Comparison of ENCODE assay signal across 15 cellular contexts in genomic region chr3:129614927-129615363, GRCh38. TPM values are rescaled to one million over a fixed set of nuclear protein-coding genes. Genes with fewer than 3 reads are reported as not detected.
DNase-seq lines count a peak whose midpoint lies in the region; ATAC-seq, FAIRE-seq and TF ChIP-seq lines count a peak whose summit lies in the region.
"Had no signal": no experiment of that assay in that cellular context is flagged by ENCODE, and none has a peak within 500 bp of the region (broad histone marks: within the 10 kb centered on the region; RNA-seq: fewer than 3 reads in every experiment).

No MANE protein-coding gene starts in this region.

- in situ Hi-C loops in IMR-90 (cut with MboI; ENCODE audit: low sequenced_read_pairs) (loop anchor here (25.0 kb wide), 1 partner anchor 228 kb away; no protein-coding TSS in a partner anchor), HepG2 (cut with HindIII; ENCODE audit: extremely low pct_ligation_motif_present, low pct_unique_long_range_greater_than_20kb) (no loop called here)

- no peaks in the 10 kb centered on the region; a peak in 1 of 4 replicates for H3K79me1 ChIP-seq in IMR-90 (ENCODE audit: low read depth in 1 of 2, low read length in 2 of 2)

- TF ChIP-seq POLR2A in IMR-90 (IDR thresholded peaks at IDR 0.05; ENCODE audit: low read depth, low read length) (no peak), HepG2 (IDR thresholded peaks at IDR 0.05; ENCODE audit: insufficient read depth in 1 of 2, low read depth in 2 of 2, low read length in 2 of 2) (no peak)

- H3K4me2 ChIP-seq in IMR-90 (ENCODE audit: low read depth, low read length) (no peak overlapping the region), HepG2 (ENCODE audit: low read depth, low read length) (peak overlapping the region; percentile 69)

- POLR2A ChIA-PET in IMR-90 (lab: Charles Lee; ENCODE audit: unreplicated experiment) (no interaction called here), HepG2 (lab: Yijun Ruan, JAX) (interaction anchor here (1.0 to 3.8 kb wide), 3 partner anchors 11 to 19 kb away, joined by 3 to 26 read pairs (median 7); no protein-coding TSS in a partner anchor)

- intact Hi-C loops in IMR-90 (cut with micrococcal nuclease) = no loop called here
- intact Hi-C loops in HepG2 (cut with micrococcal nuclease; ENCODE audit: unreplicated experiment) = no loop called here

- peak overlapping the region; percentile 37; the same call in 1 of the 2 replicates for H2AK5ac ChIP-seq in IMR-90 (ENCODE audit: low read depth, low read length)

- dilution Hi-C loops in IMR-90 (cut with HindIII; ENCODE audit: low sequenced_read_pairs, unreplicated experiment) = no loop called here

- H3K14ac ChIP-seq in IMR-90 (replicated peaks; ENCODE audit: low read depth, low read length) = no peak overlapping the region

- TF ChIP-seq EP300 in HepG2 (IDR thresholded peaks at IDR 0.05; ENCODE audit: low read depth in 2 of 2, low read length in 2 of 2) (no peak), HepG2 (CRISPR knock-in tag; IDR thresholded peaks at IDR 0.05; ENCODE audit: borderline replicate concordance) (no peak)

- WGBS in IMR-90 (ENCODE audit: extremely low coverage in 2 of 2, insufficient read length in 1 of 2), 2 experiments = no CpG with 5 or more reads among the region's 5 CpGs
- WGBS in HepG2 (ENCODE audit: low lambda C conversion rate) = 34% methylated on average over 5 of the region's 5 CpGs

- H3K79me2 ChIP-seq in HepG2 (ENCODE audit: insufficient read depth, low read length) = no peaks in the 10 kb centered on the region

- no peak for ATAC-seq in IMR-90 (ENCODE audit: low read depth)
- ATAC-seq in HepG2 = no peak
- ATAC-seq: activated naive CD8-positive, alpha-beta T cell treated with anti-CD3 and anti-CD28 coated beads, Interleukin-2, amount 50 U/mL, for 24 hours had no signal

- H3K27me3 ChIP-seq in IMR-90 (ENCODE audit: control insufficient read depth, insufficient read depth, low read length) = no peaks in the 10 kb centered on the region
- H3K27me3 ChIP-seq in HepG2 (ENCODE audit: control insufficient read depth in 1 of 2, insufficient read depth in 2 of 2, low read length in 2 of 2) = no peaks in the 10 kb centered on the region; a peak in 1 of 5 replicates
- H3K27me3 ChIP-seq in MG63 = no peaks in the 10 kb centered on the region

- no peak overlapping the region for H3K56ac ChIP-seq in IMR-90 (ENCODE audit: extremely low read depth, insufficient read depth, low read length)

- H3K9ac ChIP-seq in IMR-90 (ENCODE audit: low read depth, low read length) (no peak overlapping the region), HepG2 (ENCODE audit: insufficient read depth, low read depth, low read length) (no peak overlapping the region)

- H3K18ac ChIP-seq in IMR-90 (ENCODE audit: low read depth, low read length) = no peak overlapping the region

- TF ChIP-seq RAD21 in IMR-90 (IDR thresholded peaks at IDR 0.05; ENCODE audit: low read length) = no peak
- no peak for TF ChIP-seq RAD21 in HepG2 (CRISPR knock-in tag; IDR thresholded peaks at IDR 0.05)

- no peak for TF ChIP-seq CTCF in IMR-90 (conservative IDR thresholded peaks at IDR 0.05; ENCODE audit: low read depth, low read length)
- no peak for TF ChIP-seq CTCF in HepG2 (CRISPR knock-in tag; IDR thresholded peaks at IDR 0.05)

- no peak overlapping the region for H2AK9ac ChIP-seq in IMR-90 (replicated peaks; ENCODE audit: low read depth, low read length, poor library complexity)

- H3K23ac ChIP-seq in IMR-90 (ENCODE audit: low read depth, low read length) = no peak overlapping the region

- H4K91ac ChIP-seq in IMR-90 (ENCODE audit: insufficient read depth, low read depth, low read length) = no peak overlapping the region

- FAIRE-seq in HepG2 (lab: Jason Lieb, UNC) = no peak

- DNase-seq in IMR-90 = no peak
- no peak for DNase-seq in HepG2 (ENCODE audit: low spot score)
- DNase-seq in superior temporal gyrus (ENCODE audit: extremely low spot score) = peak; percentile 12
- DNase-seq in NCI-H510A (lab: John Stamatoyannopoulos, UW) = no peak
- no peak for DNase-seq in hippocampal formation (lab: John Stamatoyannopoulos, UW)
- DNase-seq in MG63 = no peak
- DNase-seq in AML-193 (lab: John Stamatoyannopoulos, UW) = no peak
- DNase-seq: activated naive CD8-positive, alpha-beta T cell treated with anti-CD3 and anti-CD28 coated beads, Interleukin-2, amount 50 U/mL, for 24 hours; CD4-positive, alpha-beta memory T cell; HFFc6; NCI-H1417 treated with DMSO at 0.1 percent for 48 hours; NCI-H510A treated with DMSO at 0.1 percent for 48 hours; occipital lobe; T1000 had no signal

- peaks cover 16% of the 10 kb centered on the region for H3K9me1 ChIP-seq in IMR-90 (ENCODE audit: insufficient read depth, low read length)

- no peak overlapping the region for H2BK20ac ChIP-seq in IMR-90 (ENCODE audit: low read depth, low read length)

- no peak overlapping the region for H4K8ac ChIP-seq in IMR-90 (ENCODE audit: low read depth in 2 of 2, low read length in 2 of 2)

- H3K27ac ChIP-seq in IMR-90 (ENCODE audit: insufficient read depth, low read length) (no peak overlapping the region), cingulate gyrus (ENCODE audit: low read depth, low read length) (peak overlapping the region; percentile 10), HepG2 (ENCODE audit: extremely low read length, insufficient read depth, low read length) (no peak overlapping the region)

- no TSS peak for BruUV-seq in IMR-90 (replicated peaks; lab: Mats Ljungman, UMichigan)
- BruUV-seq in HepG2 (replicated peaks; lab: Mats Ljungman, UMichigan) = no TSS peak

- no peaks in the 10 kb centered on the region for H3K36me3 ChIP-seq in IMR-90 (ENCODE audit: control insufficient read depth, insufficient read depth, low read length)
- no peaks in the 10 kb centered on the region for H3K36me3 ChIP-seq in HepG2 (replicated peaks in 1 of 2; ENCODE audit: control insufficient read depth in 1 of 2, insufficient read depth in 2 of 2, low read length in 2 of 2)
- H3K36me3 ChIP-seq in MG63 = no peaks in the 10 kb centered on the region

- H2BK120ac ChIP-seq in IMR-90 (ENCODE audit: low read depth, low read length) = no peak overlapping the region

- H4K5ac ChIP-seq in IMR-90 (ENCODE audit: low read depth, low read length) = no peak overlapping the region

- peaks cover 14% of the 10 kb centered on the region for H3K4me1 ChIP-seq in IMR-90 (ENCODE audit: control insufficient read depth, insufficient read depth, low read length)
- peaks cover 87% of the 10 kb centered on the region for H3K4me1 ChIP-seq in HepG2 (ENCODE audit: insufficient read depth, low read length)

- H3K9me3 ChIP-seq in IMR-90 (ENCODE audit: control insufficient read depth, insufficient read depth, low read length) (no peaks in the 10 kb centered on the region), HepG2 (ENCODE audit: low read length) (no peaks in the 10 kb centered on the region), MG63 (no peaks in the 10 kb centered on the region)

- no peaks in the 10 kb centered on the region for H4K20me1 ChIP-seq in IMR-90 (ENCODE audit: insufficient read depth, low read length)
- no peaks in the 10 kb centered on the region for H4K20me1 ChIP-seq in HepG2 (ENCODE audit: insufficient read depth, low read length)

- H2AFZ ChIP-seq in IMR-90 (replicated peaks; ENCODE audit: low read length, poor library complexity) (no peak overlapping the region), HepG2 (ENCODE audit: low read length) (no peak overlapping the region)

- no peak overlapping the region for H3K4me3 ChIP-seq in IMR-90 (ENCODE audit: insufficient read depth, low read depth, low read length)
- H3K4me3 ChIP-seq in HepG2 (replicated peaks in 1 of 3; ENCODE audit: insufficient read depth in 1 of 3, low read depth in 2 of 3, low read length in 3 of 3) = peak overlapping the region in 1 of 3 experiments; percentile 12; a peak in 1 of 6 replicates
- H3K4me3 ChIP-seq in MG63 = no peak overlapping the region

- CTCF ChIA-PET in IMR-90 (lab: Yijun Ruan, JAX) = no interaction called here
- CTCF ChIA-PET in HepG2 (lab: Yijun Ruan, JAX; ENCODE audit: low intra/inter-chr PET ratio, low total read pairs) = no interaction called here

- no peak overlapping the region for H2BK15ac ChIP-seq in IMR-90 (ENCODE audit: low read depth, low read length)

- no peak overlapping the region for H3K4ac ChIP-seq in IMR-90 (ENCODE audit: low read depth, low read length)

- H2BK5ac ChIP-seq in IMR-90 (ENCODE audit: low read depth, low read length, poor library complexity, severe bottlenecking) = no peak overlapping the region

TF ChIP-seq in IMR-90, 13 proteins besides CTCF, POLR2A, EP300 and RAD21 (continues in another document):
- TF ChIP-seq MAFK (IDR thresholded peaks at IDR 0.05; ENCODE audit: low read depth, low read length) = no peak

TF ChIP-seq in HepG2, 621 proteins besides CTCF, POLR2A, EP300 and RAD21 (continues in another document):
- 0 out of 2 replicates have a peak, but pooled peaks have one; percentile 25 for TF ChIP-seq HNRNPL (IDR thresholded peaks at IDR 0.05; ENCODE audit: low read depth, low read length)

RNA-seq across cellular contexts. Expression of gene PLXND1, which starts 8.5 kb away (rescaled TPM):
- total RNA-seq in IMR-90 (2012; rRNA removed) = 19.2 and 22.5 TPM in 2 replicates
- polyA plus RNA-seq in IMR-90 (2012; rRNA removed) = 64.5 and 67.1 TPM in 2 replicates
- 51.4 and 55.1 TPM in 2 replicates for polyA plus RNA-seq in IMR-90 (2012; cell fraction: cytosol; rRNA removed)
- 117 and 164 TPM in 2 replicates for polyA plus RNA-seq in IMR-90 (2012; cell fraction: nucleus; rRNA removed; ENCODE audit: low replicate concordance)
- total RNA-seq in HepG2 (2016; rRNA removed; fragmentation: Illumina TruSeq; extraction: Trizol) = 15.9 and 25.3 TPM in 2 replicates
- total RNA-seq in HepG2 (2016; cell fraction: cytosol; rRNA removed; fragmentation: Illumina TruSeq; extraction: Trizol; ENCODE audit: low read depth) = 6.6 and 10.2 TPM in 2 replicates
- 17.4 and 18.7 TPM in 2 replicates for total RNA-seq in HepG2 (2016; cell fraction: insoluble cytoplasmic fraction; rRNA removed; fragmentation: Illumina TruSeq; extraction: Trizol)
- total RNA-seq in HepG2 (2016; cell fraction: membrane; rRNA removed; fragmentation: Illumina TruSeq; extraction: Trizol) = 20.1 and 23.5 TPM in 2 replicates
- total RNA-seq in HepG2 (2016; cell fraction: nucleus; rRNA removed; fragmentation: Illumina TruSeq; extraction: Trizol) = 31.2 and 42.9 TPM in 2 replicates
- polyA plus RNA-seq in HepG2 (2011; rRNA removed) = 42.0 and 51.9 TPM in 2 replicates
- 32.8 and 38.1 TPM in 2 replicates for polyA plus RNA-seq in HepG2 (2011; cell fraction: cytosol; rRNA removed)
- polyA plus RNA-seq in HepG2 (2011; cell fraction: nucleus; rRNA removed) = 227 and 266 TPM in 2 replicates
- 48.7 and 95.9 TPM in 2 replicates for polyA plus RNA-seq in HepG2 (2012)
- 4.4 and 4.6 TPM in 2 replicates for polyA plus RNA-seq in HepG2 (2016; cell fraction: cytosol; fragmentation: Illumina TruSeq; extraction: Trizol; ENCODE audit: low read depth)
- 20.5 and 26.7 TPM in 2 replicates for polyA plus RNA-seq in HepG2 (2016; cell fraction: insoluble cytoplasmic fraction; fragmentation: Illumina TruSeq; extraction: Trizol; ENCODE audit: low read depth)
- 14.3 and 14.5 TPM in 2 replicates for polyA plus RNA-seq in HepG2 (2016; cell fraction: membrane; fragmentation: Illumina TruSeq; extraction: Trizol; ENCODE audit: low read depth)
- 87.9 and 89.2 TPM in 2 replicates for polyA plus RNA-seq in HepG2 (2016; cell fraction: nucleus; fragmentation: Illumina TruSeq; extraction: Trizol; ENCODE audit: insufficient read depth, low read depth)
- polyA minus RNA-seq in HepG2 (2011; rRNA and poly(A)+ RNA removed; ENCODE audit: low replicate concordance) = 25.6 and 59.9 TPM in 2 replicates
- polyA minus RNA-seq in HepG2 (2011; cell fraction: cytosol; rRNA and poly(A)+ RNA removed) = 30.9 and 54.1 TPM in 2 replicates
- polyA minus RNA-seq in HepG2 (2011; cell fraction: nucleus; rRNA and poly(A)+ RNA removed) = 61.7 and 71.7 TPM in 2 replicates
- 5.8 and 21.9 TPM in 2 replicates for total RNA-seq in MG63 (2014; rRNA removed; shearing (Covaris generic); ENCODE audit: low replicate concordance)
